In the genomic region with DNA sequence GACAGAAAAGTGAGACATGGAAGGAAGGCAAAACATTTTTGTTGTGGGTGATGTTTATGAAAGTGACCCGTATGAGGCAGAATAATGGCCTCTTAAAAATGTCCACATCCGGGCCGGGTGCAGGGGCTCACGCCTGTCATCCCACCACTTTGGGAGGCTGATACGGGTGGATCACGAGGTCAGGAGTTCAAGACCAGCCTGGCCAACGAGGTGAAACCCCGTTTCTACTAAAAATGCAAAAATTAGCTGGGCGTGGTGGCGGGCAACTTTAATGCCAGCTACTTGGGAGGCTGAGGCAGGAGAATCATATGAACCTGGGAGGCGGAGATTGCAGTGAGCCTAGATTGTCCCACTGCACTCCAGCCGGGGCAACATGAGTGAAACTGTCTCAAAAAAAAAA, we compare ENCODE assay signal across 23 cellular contexts. TPM values are rescaled to one million over a fixed set of nuclear protein-coding genes. Genes with fewer than 3 reads are reported as not detected.
"Had no signal": no experiment of that assay in that cellular context is flagged by ENCODE, and none has a peak within 500 bp of the region (broad histone marks: within the 10 kb centered on the region; RNA-seq: fewer than 3 reads in every experiment).

No MANE protein-coding gene starts in this region.

RNA-seq across cellular contexts. Expression of a gene that starts 18.0 kb away (rescaled TPM):
- total RNA-seq: kidney; left colon; left lung; liver; lower lobe of right lung; mesothelial cell of epicardium; mononuclear cell; naive thymus-derived CD4-positive, alpha-beta T cell; natural killer cell treated with Interleukin-12 subunit alpha and Interleukin-12 subunit beta and Interleukin-15 and Interleukin-18, amount 100 ng/mL, for 72 hours; omental fat pad; pancreas; prostate gland; right cardiac atrium; sciatic nerve; spleen; subcutaneous adipose tissue; suprapubic skin; thoracic aorta; ureter; uterus had no signal
- polyA plus RNA-seq: immature natural killer cell; liver; naive thymus-derived CD4-positive, alpha-beta T cell; neural cell; pancreas; right cardiac atrium; small intestine; spleen had no signal

RNA-seq across cellular contexts. Expression of a gene that starts 20.2 kb away (rescaled TPM):
- total RNA-seq: kidney; left colon; left lung; liver; lower lobe of right lung; mesothelial cell of epicardium; mononuclear cell; natural killer cell treated with Interleukin-12 subunit alpha and Interleukin-12 subunit beta and Interleukin-15 and Interleukin-18, amount 100 ng/mL, for 72 hours; omental fat pad; pancreas; prostate gland; right cardiac atrium; sciatic nerve; spleen; suprapubic skin; thoracic aorta; ureter; uterus had no signal
- polyA plus RNA-seq: immature natural killer cell; liver; naive thymus-derived CD4-positive, alpha-beta T cell; neural cell; pancreas; right cardiac atrium; small intestine; spleen had no signal

RNA-seq across cellular contexts. Expression of a gene that starts 37.3 kb away (rescaled TPM):
- total RNA-seq: kidney; left colon; left lung; liver; lower lobe of right lung; mesothelial cell of epicardium; naive thymus-derived CD4-positive, alpha-beta T cell; natural killer cell treated with Interleukin-12 subunit alpha and Interleukin-12 subunit beta and Interleukin-15 and Interleukin-18, amount 100 ng/mL, for 72 hours; omental fat pad; pancreas; prostate gland; right cardiac atrium; sciatic nerve; spleen; subcutaneous adipose tissue; thoracic aorta; ureter; uterus had no signal
- polyA plus RNA-seq: immature natural killer cell; liver; naive thymus-derived CD4-positive, alpha-beta T cell; neural cell; pancreas; right cardiac atrium; small intestine; spleen had no signal
